In genomic region chr1:225842788-225843425, GRCh38 we compare ENCODE assay signal across 16 cellular contexts. TPM values are rescaled to one million over a fixed set of nuclear protein-coding genes. Genes with fewer than 3 reads are reported as not detected.
A peak's percentile ranks its signal among the peaks of the same experiment; 100 is the strongest.
DNase-seq lines count a peak whose midpoint lies in the region; ATAC-seq and TF ChIP-seq lines count a peak whose summit lies in the region.
"Had no signal": no experiment of that assay in that cellular context is flagged by ENCODE, and none has a peak within 500 bp of the region (broad histone marks: within the 10 kb centered on the region; RNA-seq: fewer than 3 reads in every experiment).

No MANE protein-coding gene starts in this region.

- no peak for TF ChIP-seq CTCF in WTC11 (IDR thresholded peaks at IDR 0.05)
- no peak for TF ChIP-seq CTCF in gastroesophageal sphincter (IDR thresholded peaks at IDR 0.05)

- in situ Hi-C loops in HAP-1 (cut with MboI; ENCODE audit: low sequenced_read_pairs), result no loop called here

- TF ChIP-seq EP300 in gastroesophageal sphincter (IDR thresholded peaks at IDR 0.05), result no peak

- H3K36me3 Mint-ChIP-seq in activated naive CD4-positive, alpha-beta T cell treated with anti-CD3 and anti-CD28 coated beads, Interleukin-2, amount 50 U/mL, for 72 hours, result peaks cover 0 to 1% of the 10 kb centered on the region in 2 donors
- H3K36me3 Mint-ChIP-seq in WTC11, result peaks cover 28% of the 10 kb centered on the region
- peaks cover 36% of the 10 kb centered on the region for H3K36me3 Mint-ChIP-seq in stimulated activated effector memory CD8-positive, alpha-beta T cell treated with anti-CD3 and anti-CD28 coated beads, Interleukin-12 subunit alpha, Interleukin-12 subunit beta, amount 100 ng/mL, for 72 hours

- peaks cover 12% of the 10 kb centered on the region for H3K4me1 Mint-ChIP-seq in WTC11
- H3K4me1 Mint-ChIP-seq in stimulated activated effector memory CD8-positive, alpha-beta T cell treated with anti-CD3 and anti-CD28 coated beads, Interleukin-12 subunit alpha, Interleukin-12 subunit beta, amount 100 ng/mL, for 72 hours, result peaks cover 28% of the 10 kb centered on the region

- POLR2A ChIA-PET in WTC11 (lab: Charles Lee), result no interaction called here

- peak overlapping the region in 3 of 4 donors; percentile 4 to 7 (median 6) for H3K27ac ChIP-seq in gastroesophageal sphincter
- H3K27ac ChIP-seq: foreskin keratinocyte had no signal

- H3K27me3 Mint-ChIP-seq in WTC11 (ENCODE audit: low read depth), result no peaks in the 10 kb centered on the region
- H3K27me3 Mint-ChIP-seq: type B pancreatic cell had no signal

- peak overlapping the region; percentile 36 to 45 for H3K27ac Mint-ChIP-seq in activated naive CD4-positive, alpha-beta T cell treated with anti-CD3 and anti-CD28 coated beads, Interleukin-2, amount 50 U/mL, for 72 hours
- H3K27ac Mint-ChIP-seq in WTC11, result peak overlapping the region; percentile 5; the same call in 1 of the 2 replicates
- peak overlapping the region; percentile 79 for H3K27ac Mint-ChIP-seq in stimulated activated effector memory CD8-positive, alpha-beta T cell treated with anti-CD3 and anti-CD28 coated beads, Interleukin-12 subunit alpha, Interleukin-12 subunit beta, amount 100 ng/mL, for 72 hours

- H3K9me3 Mint-ChIP-seq in activated naive CD4-positive, alpha-beta T cell treated with anti-CD3 and anti-CD28 coated beads, Interleukin-2, amount 50 U/mL, for 72 hours, result no peaks in the 10 kb centered on the region
- H3K9me3 Mint-ChIP-seq in WTC11, result no peaks in the 10 kb centered on the region
- no peaks in the 10 kb centered on the region for H3K9me3 Mint-ChIP-seq in stimulated activated effector memory CD8-positive, alpha-beta T cell treated with anti-CD3 and anti-CD28 coated beads, Interleukin-12 subunit alpha, Interleukin-12 subunit beta, amount 100 ng/mL, for 72 hours
- H3K9me3 Mint-ChIP-seq: type B pancreatic cell had no signal

- no peak for DNase-seq in activated naive CD4-positive, alpha-beta T cell treated with anti-CD3 and anti-CD28 coated beads, Interleukin-2, amount 50 U/mL, for 72 hours (ENCODE audit: low spot score in 2 of 2)
- no peak for DNase-seq in activated naive CD4-positive, alpha-beta T cell (lab: John Stamatoyannopoulos, UW)
- no peak for DNase-seq in WTC11 (ENCODE audit: low spot score)
- no peak for DNase-seq in stimulated activated effector memory CD8-positive, alpha-beta T cell treated with anti-CD3 and anti-CD28 coated beads, Interleukin-12 subunit alpha, Interleukin-12 subunit beta, amount 100 ng/mL, for 72 hours (ENCODE audit: low spot score in 2 of 2)
- DNase-seq in hepatic stellate cell (ENCODE audit: low spot score), result no peak
- DNase-seq in HAP-1 (ENCODE audit: low spot score in 2 of 2), result no peak
- DNase-seq: foreskin keratinocyte; NCI-H1092 treated with DMSO at 0.1 percent for 48 hours; SIG-M5; stimulated activated CD4-positive, alpha-beta T cell treated with anti-CD3 and anti-CD28 coated beads, Interleukin-4, amount 100 ng/mL, for 24 hours; T1000 had no signal

- no peak overlapping the region for H3K4me3 Mint-ChIP-seq in WTC11
- H3K4me3 Mint-ChIP-seq in stimulated activated effector memory CD8-positive, alpha-beta T cell treated with anti-CD3 and anti-CD28 coated beads, Interleukin-12 subunit alpha, Interleukin-12 subunit beta, amount 100 ng/mL, for 72 hours, result no peak overlapping the region
- H3K4me3 Mint-ChIP-seq: type B pancreatic cell had no signal

- 100% methylated on average over 2 of the region's 6 CpGs; no CpG with 5 or more reads in 1 of the 2 donors for WGBS in gastroesophageal sphincter (ENCODE audit: low coverage in 1 of 2), 2 donors

- no peaks in the 10 kb centered on the region for H3K27me3 ChIP-seq in gastroesophageal sphincter
- H3K27me3 ChIP-seq in HAP-1 (ENCODE audit: low read depth), result no peaks in the 10 kb centered on the region
- H3K27me3 ChIP-seq: breast epithelium, foreskin keratinocyte had no signal

- CTCF ChIA-PET in WTC11 (lab: Charles Lee), result interaction anchor here (0.7 to 1.3 kb wide), 6 partner anchors 27 to 368 kb away, joined by 3 to 6 read pairs (median 3); partner anchors contain the start of genes SRP9 and TMEM63A

- H3K36me3 ChIP-seq in gastroesophageal sphincter (peaks cover 0 to 98% of the 10 kb centered on the region in 2 donors), HAP-1 (replicated peaks) (peaks cover 12% of the 10 kb centered on the region)
- H3K36me3 ChIP-seq: breast epithelium had no signal

- no peak overlapping the region for H3K4me3 ChIP-seq in gastroesophageal sphincter
- no peak overlapping the region for H3K4me3 ChIP-seq in HAP-1
- H3K4me3 ChIP-seq: breast epithelium had no signal

- H3K9me3 ChIP-seq in gastroesophageal sphincter (no peaks in the 10 kb centered on the region), HAP-1 (no peaks in the 10 kb centered on the region)
- H3K9me3 ChIP-seq: breast epithelium had no signal

- no peak for ATAC-seq in activated naive CD4-positive, alpha-beta T cell treated with anti-CD3 and anti-CD28 coated beads, Interleukin-2, amount 50 U/mL, for 72 hours
- ATAC-seq in WTC11 (no peak), gastroesophageal sphincter (no peak), HG03432 (IDR thresholded peaks at IDR 0.05; ENCODE audit: unreplicated experiment) (no peak)
- no peak for ATAC-seq in stimulated activated effector memory CD8-positive, alpha-beta T cell treated with anti-CD3 and anti-CD28 coated beads, Interleukin-12 subunit alpha, Interleukin-12 subunit beta, amount 100 ng/mL, for 72 hours

- TF ChIP-seq POLR2A in gastroesophageal sphincter (IDR thresholded peaks at IDR 0.05), result no peak

- H3K4me1 ChIP-seq in gastroesophageal sphincter, result peaks cover 0 to 14% (median 5%) of the 10 kb centered on the region in 3 donors
- no peaks in the 10 kb centered on the region for H3K4me1 ChIP-seq in HAP-1
- H3K4me1 ChIP-seq: breast epithelium had no signal

TF ChIP-seq in WTC11, 78 proteins besides CTCF, POLR2A, EP300 and RAD21:
- TF ChIP-seq USF2 (CRISPR knock-in tag; IDR thresholded peaks at IDR 0.05) (peak; percentile 56), ZNF512 (CRISPR knock-in tag; IDR thresholded peaks at IDR 0.05; ENCODE audit: borderline replicate concordance) (no peak)

RNA-seq across cellular contexts. Expression of gene EPHX1, which starts 33.0 kb away (rescaled TPM):
- total RNA-seq in activated naive CD4-positive, alpha-beta T cell treated with anti-CD3 and anti-CD28 coated beads, Interleukin-2, amount 50 U/mL, for 72 hours, result 1 to 10 TPM; 3.1 TPM
- total RNA-seq in WTC11 (2021) (60.9 to 66.2 TPM (median 64.4 TPM) in 3 replicates), gastroesophageal sphincter (100 to 1,000 TPM in 3 of 4 donors, 10 to 100 TPM in 1; 74.0 to 133 (median 101) TPM)

RNA-seq across cellular contexts. Expression of gene TMEM63A, which starts 39.3 kb away (rescaled TPM):
- 100 to 1,000 TPM in 1 of 2 donors, 10 to 100 TPM in 1; 67.8 to 115 TPM for total RNA-seq in activated naive CD4-positive, alpha-beta T cell treated with anti-CD3 and anti-CD28 coated beads, Interleukin-2, amount 50 U/mL, for 72 hours
- total RNA-seq in WTC11 (2021) (61.1 to 91.7 TPM (median 69.3 TPM) in 3 replicates), gastroesophageal sphincter (10 to 100 TPM; 10.9 to 55.9 (median 23.8) TPM)

RNA-seq across cellular contexts. Expression of gene LEFTY1, which starts 46.0 kb away (rescaled TPM):
- total RNA-seq in activated naive CD4-positive, alpha-beta T cell treated with anti-CD3 and anti-CD28 coated beads, Interleukin-2, amount 50 U/mL, for 72 hours, result under 1 TPM in 1 of 2 donors, not detected in 1; 0.54 TPM
- total RNA-seq in WTC11 (2021) (47.0 to 52.9 TPM (median 49.0 TPM) in 3 replicates), gastroesophageal sphincter (1 to 10 TPM in 1 of 4 donors, under 1 TPM in 1, not detected in 2; 0.35 to 1.4 TPM)
- total RNA-seq: foreskin keratinocyte, osteoblast had no signal

Comparison
In these comparisons a context has a peak if more than half of its experiments do, and no peak if none do; other contexts are left out.
1. H3K27ac Mint-ChIP-seq: peak in every context shown above with its lines; median percentile 79 in stimulated activated effector memory CD8-positive, alpha-beta T cell treated with anti-CD3 and anti-CD28 coated beads, Interleukin-12 subunit alpha, Interleukin-12 subunit beta, amount 100 ng/mL, for 72 hours; 40 in activated naive CD4-positive, alpha-beta T cell treated with anti-CD3 and anti-CD28 coated beads, Interleukin-2, amount 50 U/mL, for 72 hours; 5 in WTC11.
2. RNA of gene EPHX1, which starts 33.0 kb away (total RNA-seq): 74.0 to 133 TPM in gastroesophageal sphincter and 60.9 to 66.2 TPM in WTC11; 3.1 TPM in activated naive CD4-positive, alpha-beta T cell treated with anti-CD3 and anti-CD28 coated beads, Interleukin-2, amount 50 U/mL, for 72 hours; every median in the first group is over 10 times any median in the second.
3. RNA of gene LEFTY1, which starts 46.0 kb away (total RNA-seq): 47.0 to 52.9 TPM in WTC11; 0.54 TPM in activated naive CD4-positive, alpha-beta T cell treated with anti-CD3 and anti-CD28 coated beads, Interleukin-2, amount 50 U/mL, for 72 hours and 0.35 to 1.4 TPM in gastroesophageal sphincter; every median in the first group is over 10 times any median in the second.